In the genomic region with DNA sequence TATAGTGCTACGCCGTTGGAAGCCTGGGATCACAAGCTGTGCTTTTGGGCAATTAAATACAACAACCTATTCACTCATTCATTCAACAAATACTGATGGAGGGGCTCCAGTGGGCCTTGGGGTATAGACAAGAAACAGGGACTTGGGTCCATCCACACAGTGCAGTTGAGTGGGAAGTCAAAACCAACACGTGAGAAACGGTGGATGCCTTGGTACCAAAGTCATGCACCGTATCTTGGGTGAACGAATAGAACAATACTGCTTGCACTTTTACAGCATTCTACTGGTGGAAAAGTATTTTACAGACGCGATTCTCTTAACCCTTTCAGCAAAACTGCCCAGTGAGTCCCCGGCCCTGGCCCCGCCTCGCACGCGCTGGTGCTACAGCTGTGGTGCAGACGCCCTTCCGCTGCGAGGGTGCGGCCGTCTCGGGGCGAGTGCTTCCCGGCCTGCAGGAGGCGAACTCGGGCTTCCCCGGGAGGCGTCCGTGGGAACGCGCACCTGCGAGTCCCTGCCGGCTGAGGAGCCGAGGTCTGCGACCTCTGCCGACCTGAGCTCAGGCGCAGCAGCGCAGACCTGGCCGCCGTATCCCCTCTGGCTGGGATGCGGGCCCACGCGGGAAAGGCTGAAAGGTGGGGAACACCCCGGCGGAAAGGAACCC, we compare ENCODE assay signal across 1 cellular context.
TF ChIP-seq lines count a peak whose summit lies in the region.

No MANE protein-coding gene starts in this region.

TF ChIP-seq in SK-N-SH treated with all-trans-retinoic acid at 6 μM for 48 hours, 23 proteins besides CTCF, POLR2A, EP300 and RAD21 (continued from another document):
- TF ChIP-seq POU6F1 (CRISPR knock-in tag; IDR thresholded peaks at IDR 0.05; ENCODE audit: borderline replicate concordance, low read depth) (no peak), GLIS3 (CRISPR knock-in tag; IDR thresholded peaks at IDR 0.05) (no peak)
